Comparison of ENCODE assay signal across 18 cellular contexts in the genomic region with DNA sequence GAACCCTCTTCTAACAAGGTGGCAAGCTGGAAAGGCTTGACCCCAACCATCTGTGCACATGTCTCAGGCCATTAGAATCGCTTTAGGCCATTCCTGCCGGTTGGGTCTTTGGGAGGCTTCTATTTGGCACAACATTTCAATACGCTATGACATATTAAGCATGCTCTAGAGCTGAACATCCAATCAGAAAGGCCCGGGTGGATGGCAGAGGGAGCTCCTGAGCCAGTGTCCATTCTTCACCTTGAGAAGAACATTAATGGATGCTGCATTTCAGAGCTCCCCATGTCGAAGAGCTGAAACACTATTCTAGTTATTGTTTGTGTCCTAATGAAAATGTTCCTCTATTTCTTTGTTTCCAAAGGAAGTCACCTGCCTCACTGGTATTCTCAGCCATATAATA. TPM values are rescaled to one million over a fixed set of nuclear protein-coding genes. Genes with fewer than 3 reads are reported as not detected.
DNase-seq lines count a peak whose midpoint lies in the region; ATAC-seq and TF ChIP-seq lines count a peak whose summit lies in the region.
"Had no signal": no experiment of that assay in that cellular context is flagged by ENCODE, and none has a peak within 500 bp of the region (broad histone marks: within the 10 kb centered on the region; RNA-seq: fewer than 3 reads in every experiment).

No MANE protein-coding gene starts in this region.

- peak overlapping the region; percentile 26 for H2BK120ac ChIP-seq in trophoblast cell (ENCODE audit: insufficient read depth, low read length, poor library complexity)

- H4K12ac ChIP-seq in trophoblast cell (ENCODE audit: low read depth, low read length) = no peak overlapping the region

- ATAC-seq in gastroesophageal sphincter = no peak
- ATAC-seq: stimulated activated naive CD8-positive, alpha-beta T cell treated with anti-CD3 and anti-CD28 coated beads, Interleukin-15, Interleukin-2, amounts not matched to agents 100 U/mL and 50 U/mL, for 24 hours had no signal

- intact Hi-C loops in activated CD4-positive, alpha-beta T cell treated with anti-CD3 and anti-CD28 coated beads, Interleukin-2, amount 10 ng/mL, durations not matched to agents 24 days and 14 days (cut with micrococcal nuclease) = no loop called here

- peaks cover 10% of the 10 kb centered on the region for H3K4me1 Mint-ChIP-seq in glutamatergic neuron (ENCODE audit: low read depth, unreplicated experiment)
- H3K4me1 Mint-ChIP-seq in activated CD4-positive, alpha-beta T cell treated with anti-CD3 and anti-CD28 coated beads, Interleukin-2, amount 10 ng/mL, durations not matched to agents 24 days and 14 days = no peaks in the 10 kb centered on the region

- no peaks in the 10 kb centered on the region for H3K36me3 Mint-ChIP-seq in glutamatergic neuron (ENCODE audit: unreplicated experiment)
- no peaks in the 10 kb centered on the region for H3K36me3 Mint-ChIP-seq in activated CD4-positive, alpha-beta T cell treated with anti-CD3 and anti-CD28 coated beads, Interleukin-2, amount 10 ng/mL, durations not matched to agents 24 days and 14 days (ENCODE audit: low read depth)
- H3K36me3 Mint-ChIP-seq: activated naive CD4-positive, alpha-beta T cell treated with anti-CD3 and anti-CD28 coated beads, Interleukin-2, amount 10 ng/mL, durations not matched to agents 7 days and 5 days had no signal

- no peak for TF ChIP-seq RAD21 in SK-N-SH (IDR thresholded peaks at IDR 0.05; ENCODE audit: low read length)

- H3K9me3 ChIP-seq in AG04450 (ENCODE audit: control insufficient read depth, insufficient read depth, low read length) = no peaks in the 10 kb centered on the region
- no peaks in the 10 kb centered on the region for H3K9me3 ChIP-seq in SK-N-SH
- H3K9me3 ChIP-seq in gastroesophageal sphincter = no peaks in the 10 kb centered on the region
- no peaks in the 10 kb centered on the region for H3K9me3 ChIP-seq in trophoblast cell (ENCODE audit: insufficient read depth, low read depth, low read length)

- no peaks in the 10 kb centered on the region for H3K36me3 ChIP-seq in SK-N-SH (replicated peaks in 1 of 2; ENCODE audit: control insufficient read depth in 1 of 2, insufficient read depth in 2 of 2, low read length in 1 of 2)
- no peaks in the 10 kb centered on the region for H3K36me3 ChIP-seq in gastroesophageal sphincter
- no peaks in the 10 kb centered on the region for H3K36me3 ChIP-seq in trophoblast cell (ENCODE audit: control insufficient read depth in 1 of 2, insufficient read depth in 2 of 2, low read length in 2 of 2)

- H3K9me2 ChIP-seq in SK-N-SH = no peaks in the 10 kb centered on the region; the same call in 1 of the 2 replicates

- H2BK12ac ChIP-seq in trophoblast cell (ENCODE audit: low read length) = peak overlapping the region; percentile 25

- H3K4me3 ChIP-seq in AG04450 (ENCODE audit: low read depth, low read length) (no peak overlapping the region), SK-N-SH (ENCODE audit: low read depth in 2 of 2, low read length in 1 of 2) (no peak overlapping the region), gastroesophageal sphincter (no peak overlapping the region), trophoblast cell (ENCODE audit: low read depth, low read length) (no peak overlapping the region)
- H3K4me3 ChIP-seq: PC-9 had no signal

- H3K9me3 Mint-ChIP-seq in glutamatergic neuron (ENCODE audit: unreplicated experiment) = peaks cover 4% of the 10 kb centered on the region
- no peaks in the 10 kb centered on the region for H3K9me3 Mint-ChIP-seq in activated CD4-positive, alpha-beta T cell treated with anti-CD3 and anti-CD28 coated beads, Interleukin-2, amount 10 ng/mL, durations not matched to agents 24 days and 14 days
- H3K9me3 Mint-ChIP-seq: activated naive CD4-positive, alpha-beta T cell treated with anti-CD3 and anti-CD28 coated beads, Interleukin-2, amount 10 ng/mL, durations not matched to agents 7 days and 5 days; CD4-positive, alpha-beta T cell had no signal

- peak overlapping the region; percentile 20 for H4K91ac ChIP-seq in trophoblast cell (ENCODE audit: low read depth, low read length)

- H3K27me3 ChIP-seq in AG04450 (ENCODE audit: control insufficient read depth, insufficient read depth, low read length) (no peaks in the 10 kb centered on the region), SK-N-SH (ENCODE audit: insufficient read depth) (no peaks in the 10 kb centered on the region), gastroesophageal sphincter (no peaks in the 10 kb centered on the region), trophoblast cell (ENCODE audit: insufficient read depth, low read length) (no peaks in the 10 kb centered on the region)

- no peak overlapping the region for H3K23ac ChIP-seq in trophoblast cell (ENCODE audit: low read length)

- H4K8ac ChIP-seq in trophoblast cell (ENCODE audit: low read depth, low read length) = peak overlapping the region; percentile 2

- H4K20me1 ChIP-seq in SK-N-SH (ENCODE audit: insufficient read depth) = no peaks in the 10 kb centered on the region

- TF ChIP-seq CTCF in AG04450 (IDR thresholded peaks at IDR 0.05; ENCODE audit: low read depth, low read length) (no peak), SK-N-SH (IDR thresholded peaks at IDR 0.05) (no peak), gastroesophageal sphincter (IDR thresholded peaks at IDR 0.05) (no peak), glutamatergic neuron (IDR thresholded peaks at IDR 0.05; ENCODE audit: partially characterized antibody, unreplicated experiment) (no peak)

- no peak overlapping the region for H2AFZ ChIP-seq in SK-N-SH (ENCODE audit: low read depth)
- no peak overlapping the region for H2AFZ ChIP-seq in trophoblast cell (ENCODE audit: insufficient read depth, low read length, poor library complexity)
- H2AFZ ChIP-seq: PC-9 had no signal

- TF ChIP-seq EP300 in SK-N-SH (IDR thresholded peaks at IDR 0.05; ENCODE audit: borderline replicate concordance in 1 of 2, low read depth in 1 of 2, low read length in 1 of 2) (no peak), gastroesophageal sphincter (IDR thresholded peaks at IDR 0.05) (no peak)

- peak overlapping the region; percentile 69 for H3K27ac ChIP-seq in AG04450 (ENCODE audit: low read depth, low read length)
- peak overlapping the region; percentile 71 to 76; a peak in 3 of 4 replicates for H3K27ac ChIP-seq in SK-N-SH (ENCODE audit: low read depth in 2 of 2, low read length in 1 of 2)
- H3K27ac ChIP-seq in gastroesophageal sphincter = peak overlapping the region; percentile 10 to 84 (median 71)
- no peak overlapping the region for H3K27ac ChIP-seq in trophoblast cell (ENCODE audit: low read depth, low read length)
- H3K27ac ChIP-seq: PC-9 had no signal

- H3K4me3 Mint-ChIP-seq in glutamatergic neuron (ENCODE audit: unreplicated experiment) = no peak overlapping the region
- H3K4me3 Mint-ChIP-seq in activated CD4-positive, alpha-beta T cell treated with anti-CD3 and anti-CD28 coated beads, Interleukin-2, amount 10 ng/mL, durations not matched to agents 24 days and 14 days = no peak overlapping the region
- H3K4me3 Mint-ChIP-seq: activated naive CD4-positive, alpha-beta T cell treated with anti-CD3 and anti-CD28 coated beads, Interleukin-2, amount 10 ng/mL, durations not matched to agents 7 days and 5 days; CD4-positive, alpha-beta T cell had no signal

- CTCF ChIA-PET in AG04450 (lab: Charles Lee) (interaction anchor here (1.0 to 2.3 kb wide), 3 partner anchors 23 to 179 kb away, joined by 3 to 11 read pairs (median 3); a partner anchor contains a TSS), SK-N-SH (lab: Yijun Ruan, JAX) (interaction anchor here (0.6 to 1.2 kb wide), 5 partner anchors 18 to 147 kb away, joined by 3 read pairs; a partner anchor contains a TSS)

- no peak for TF ChIP-seq POLR2A in gastroesophageal sphincter (IDR thresholded peaks at IDR 0.05)

- H2BK5ac ChIP-seq in trophoblast cell (ENCODE audit: low read depth, low read length, poor library complexity) = no peak overlapping the region

- 93% methylated on average over 5 of the region's 5 CpGs for WGBS in SK-N-SH (ENCODE audit: low lambda C conversion rate)
- 75 to 94% methylated on average over 5 of the region's 5 CpGs for whole genome bisulfite sequencing in gastroesophageal sphincter (ENCODE audit: low coverage in 1 of 2), 2 donors
- WGBS in trophoblast cell (ENCODE audit: extremely low coverage, insufficient coverage, insufficient read length) = no CpG with 5 or more reads among the region's 5 CpGs

- H3K4me2 ChIP-seq in SK-N-SH (peak overlapping the region; percentile 64), trophoblast cell (ENCODE audit: low read length) (no peak overlapping the region)
- H3K4me2 ChIP-seq: PC-9 had no signal

- H2AK5ac ChIP-seq in trophoblast cell (ENCODE audit: low read length) = no peak overlapping the region

- H3K18ac ChIP-seq in trophoblast cell (ENCODE audit: low read length) = peak overlapping the region; percentile 17

- H3K4me1 ChIP-seq in SK-N-SH (ENCODE audit: control insufficient read depth in 1 of 2, insufficient read depth in 2 of 2, low read depth in 1 of 2, low read length in 1 of 2) (peaks cover 7 to 24% of the 10 kb centered on the region in 2 experiments), gastroesophageal sphincter (peaks cover 3 to 25% (median 13%) of the 10 kb centered on the region in 3 donors), trophoblast cell (ENCODE audit: control insufficient read depth in 1 of 2, insufficient read depth in 2 of 2, low read length in 2 of 2) (peaks cover 11 to 21% of the 10 kb centered on the region in 2 experiments)

- DNase-seq in AG04450 (ENCODE audit: low read depth, low spot score) (no peak), SK-N-SH (no peak), trophoblast cell (no peak), glutamatergic neuron (no peak), NCI-H774 (lab: John Stamatoyannopoulos, UW) (no peak), middle frontal gyrus (ENCODE audit: extremely low spot score, low spot score) (no peak)
- no peak for DNase-seq in activated CD4-positive, alpha-beta T cell treated with anti-CD3 and anti-CD28 coated beads, Interleukin-2, amount 10 ng/mL, durations not matched to agents 24 days and 14 days
- DNase-seq: ACHN; activated naive CD4-positive, alpha-beta T cell treated with anti-CD3 and anti-CD28 coated beads, Interleukin-2, amount 10 ng/mL, durations not matched to agents 7 days and 5 days; CD4-positive, alpha-beta T cell; NCI-H1930; NCI-H524; PC-9; stimulated activated CD4-positive, alpha-beta T cell treated with anti-CD3 and anti-CD28 coated beads, Interleukin-15, amount 100 ng/mL, for 24 hours; stimulated activated naive CD8-positive, alpha-beta T cell treated with anti-CD3 and anti-CD28 coated beads, Interleukin-15, Interleukin-2, amounts not matched to agents 100 U/mL and 50 U/mL, for 24 hours had no signal

- no peak overlapping the region for H3K9ac ChIP-seq in SK-N-SH
- no peak overlapping the region for H3K9ac ChIP-seq in trophoblast cell (ENCODE audit: low read length)

- H3K14ac ChIP-seq in trophoblast cell (ENCODE audit: low read length) = peak overlapping the region; percentile 17

- H3K79me2 ChIP-seq in SK-N-SH (ENCODE audit: insufficient read depth) (no peaks in the 10 kb centered on the region), trophoblast cell (ENCODE audit: control insufficient read depth, insufficient read depth, low read length, poor library complexity) (no peaks in the 10 kb centered on the region)

- peaks cover 13% of the 10 kb centered on the region for H3K79me1 ChIP-seq in trophoblast cell (ENCODE audit: low read length)

- no peak overlapping the region for H3K27ac Mint-ChIP-seq in glutamatergic neuron (ENCODE audit: unreplicated experiment)
- H3K27ac Mint-ChIP-seq in activated CD4-positive, alpha-beta T cell treated with anti-CD3 and anti-CD28 coated beads, Interleukin-2, amount 10 ng/mL, durations not matched to agents 24 days and 14 days = no peak overlapping the region
- H3K27ac Mint-ChIP-seq: activated naive CD4-positive, alpha-beta T cell treated with anti-CD3 and anti-CD28 coated beads, Interleukin-2, amount 10 ng/mL, durations not matched to agents 7 days and 5 days; CD4-positive, alpha-beta T cell had no signal

- POLR2A ChIA-PET in AG04450 (lab: Yijun Ruan, JAX) = interaction anchor here (0.9 to 2.6 kb wide), 6 partner anchors 23 to 92 kb away, joined by 3 to 20 read pairs (median 5); a partner anchor contains a TSS
- POLR2A ChIA-PET in SK-N-SH (lab: Yijun Ruan, JAX) = interaction anchor here (0.9 to 1.6 kb wide), 3 partner anchors 23 to 61 kb away, joined by 3 to 4 read pairs (median 3); a partner anchor contains a TSS

- no peak overlapping the region for H3K4ac ChIP-seq in trophoblast cell (ENCODE audit: low read depth, low read length)

- no peaks in the 10 kb centered on the region for H3K27me3 Mint-ChIP-seq in glutamatergic neuron (ENCODE audit: unreplicated experiment)
- peaks cover 20% of the 10 kb centered on the region for H3K27me3 Mint-ChIP-seq in activated CD4-positive, alpha-beta T cell treated with anti-CD3 and anti-CD28 coated beads, Interleukin-2, amount 10 ng/mL, durations not matched to agents 24 days and 14 days
- H3K27me3 Mint-ChIP-seq: CD4-positive, alpha-beta T cell had no signal

- H3F3A ChIP-seq in SK-N-SH (replicated peaks; ENCODE audit: insufficient read depth) = peaks cover 25% of the 10 kb centered on the region

RNA-seq across cellular contexts. Expression of a gene that starts 12.8 kb away (rescaled TPM):
- polyA plus RNA-seq in AG04450 (2011; rRNA removed) (1.8 and 2.4 TPM in 2 replicates), SK-N-SH (2012; rRNA removed) (0.07 and 0.13 TPM in 2 replicates)
- polyA minus RNA-seq in AG04450 (2011; rRNA and poly(A)+ RNA removed) = 0.18 and 0.39 TPM in 2 replicates
- polyA plus RNA-seq in SK-N-SH (2012; cell fraction: cytosol; rRNA removed) = 0.14 and 0.21 TPM in 2 replicates
- 0.23 and 0.63 TPM in 2 replicates for polyA plus RNA-seq in SK-N-SH (2012; cell fraction: nucleus; rRNA removed)
- total RNA-seq in gastroesophageal sphincter (under 1 TPM in 1 of 4 donors, not detected in 3; 0.27 TPM), glutamatergic neuron (ENCODE audit: unreplicated experiment) (not detected)
- 0.50 and 0.51 TPM in 2 replicates for polyA plus RNA-seq in trophoblast cell (2013)
- total RNA-seq in activated CD4-positive, alpha-beta T cell treated with anti-CD3 and anti-CD28 coated beads, Interleukin-2, amount 10 ng/mL, durations not matched to agents 24 days and 14 days = not detected in 2 replicates
- total RNA-seq: CD4-positive, alpha-beta T cell had no signal

RNA-seq across cellular contexts. Expression of a gene that starts 23.4 kb away (rescaled TPM):
- 3.0 and 3.8 TPM in 2 replicates for polyA plus RNA-seq in AG04450 (2011; rRNA removed)
- 0.69 and 1.00 TPM in 2 replicates for polyA minus RNA-seq in AG04450 (2011; rRNA and poly(A)+ RNA removed)
- polyA plus RNA-seq in SK-N-SH (2012; rRNA removed) = 1.8 and 3.1 TPM in 2 replicates
- 3.0 and 3.6 TPM in 2 replicates for polyA plus RNA-seq in SK-N-SH (2012; cell fraction: cytosol; rRNA removed)
- polyA plus RNA-seq in SK-N-SH (2012; cell fraction: nucleus; rRNA removed) = 0.66 and 2.2 TPM in 2 replicates
- 1 to 10 TPM in 3 of 4 donors, under 1 TPM in 1; 0.89 to 2.6 (median 1.8) TPM for total RNA-seq in gastroesophageal sphincter
- polyA plus RNA-seq in trophoblast cell (2013) = 3.5 and 3.6 TPM in 2 replicates
- total RNA-seq in glutamatergic neuron (ENCODE audit: unreplicated experiment) = 1.1 TPM
- 4.0 and 4.2 TPM in 2 replicates for total RNA-seq in activated CD4-positive, alpha-beta T cell treated with anti-CD3 and anti-CD28 coated beads, Interleukin-2, amount 10 ng/mL, durations not matched to agents 24 days and 14 days

RNA-seq across cellular contexts. Expression of a gene that starts 50.1 kb away (rescaled TPM):
- polyA plus RNA-seq in AG04450 (2011; rRNA removed) (0.17 and 0.24 TPM in 2 replicates), SK-N-SH (2012; rRNA removed) (0.06 and 0.07 TPM in 2 replicates)
- 0.23 TPM in 1 of 2 replicates, not detected in the other for polyA minus RNA-seq in AG04450 (2011; rRNA and poly(A)+ RNA removed)
- polyA plus RNA-seq in SK-N-SH (2012; cell fraction: cytosol; rRNA removed) = 0.07 and 0.08 TPM in 2 replicates
- polyA plus RNA-seq in SK-N-SH (2012; cell fraction: nucleus; rRNA removed) = 0.08 and 0.14 TPM in 2 replicates
- total RNA-seq in gastroesophageal sphincter (under 1 TPM in 2 of 4 donors, not detected in 2; 0.31 to 0.39 TPM), glutamatergic neuron (ENCODE audit: unreplicated experiment) (not detected)
- not detected in 2 replicates for polyA plus RNA-seq in trophoblast cell (2013)
- 0.33 and 0.56 TPM in 2 replicates for total RNA-seq in activated CD4-positive, alpha-beta T cell treated with anti-CD3 and anti-CD28 coated beads, Interleukin-2, amount 10 ng/mL, durations not matched to agents 24 days and 14 days
- total RNA-seq: H4, mucosa of gallbladder had no signal
